ENCODE assay signal across 31 cellular contexts in the genomic region with DNA sequence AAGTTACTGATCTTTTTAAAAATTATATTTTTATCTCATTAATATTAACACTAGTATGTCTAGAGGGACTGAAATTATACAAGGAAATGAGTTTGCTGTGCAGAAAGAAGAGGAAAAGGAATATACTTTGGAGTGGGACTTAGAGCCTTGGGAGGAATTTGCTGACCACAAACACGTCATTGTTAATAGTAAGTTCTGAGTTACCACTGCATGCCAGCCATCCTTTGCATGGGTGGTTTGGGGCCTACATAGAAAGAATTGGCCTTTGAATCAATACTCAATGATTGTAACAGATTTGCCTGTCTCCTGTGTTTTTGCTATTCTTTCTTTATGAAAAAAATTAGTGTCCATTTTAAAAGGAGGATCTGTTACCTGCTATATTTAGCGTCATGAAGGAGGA.
A peak's percentile ranks its signal among the peaks of the same experiment; 100 is the strongest.
DNase-seq lines count a peak whose midpoint lies in the region; ATAC-seq, FAIRE-seq and TF ChIP-seq lines count a peak whose summit lies in the region.
"Had no signal": no experiment of that assay in that cellular context is flagged by ENCODE, and none has a peak within 500 bp of the region (broad histone marks: within the 10 kb centered on the region; RNA-seq: fewer than 3 reads in every experiment).

No MANE protein-coding gene starts in this region.

- H3K27me3 ChIP-seq in GM23248 (replicated peaks; ENCODE audit: insufficient read depth) = no peaks in the 10 kb centered on the region
- H3K27me3 ChIP-seq in osteoblast (ENCODE audit: insufficient read depth, low read length) = no peaks in the 10 kb centered on the region
- H3K27me3 ChIP-seq: BLaER1 treated with 17β-estradiol and CSF1 and Interleukin-3, amounts not matched to agents 10 nM and 100 nM had no signal

- H3K4me1 ChIP-seq in A549 (peaks cover 18% of the 10 kb centered on the region), GM23248 (ENCODE audit: insufficient read depth) (peaks cover 8% of the 10 kb centered on the region; the same call in 1 of the 2 replicates), osteoblast (ENCODE audit: insufficient read depth, low read length) (peaks cover 25% of the 10 kb centered on the region)
- H3K4me1 ChIP-seq: HAP-1 had no signal

- H3K4me2 ChIP-seq in A549 (peak overlapping the region; percentile 26; the same call in 1 of the 3 replicates), GM23248 (ENCODE audit: unreplicated experiment) (no peak overlapping the region), osteoblast (ENCODE audit: insufficient read depth, low read length) (peak overlapping the region; percentile 18)
- H3K4me2 ChIP-seq: BLaER1 treated with 17β-estradiol and CSF1 and Interleukin-3, amounts not matched to agents 10 nM and 100 nM; GM23338; SK-N-SH had no signal

- H4K20me1 ChIP-seq in GM23248 (ENCODE audit: insufficient read depth) (no peaks in the 10 kb centered on the region), osteoblast (ENCODE audit: insufficient read depth, low read length) (no peaks in the 10 kb centered on the region)
- H4K20me1 ChIP-seq: BLaER1 treated with 17β-estradiol and CSF1 and Interleukin-3, amounts not matched to agents 10 nM and 100 nM had no signal

- no peak for TF ChIP-seq RAD21 in A549 (conservative IDR thresholded peaks at IDR 0.05 in 1 of 2, IDR thresholded peaks at IDR 0.05 in 1 of 2)

- TF ChIP-seq EP300 in A549 (IDR thresholded peaks at IDR 0.05) = no peak

- no peaks in the 10 kb centered on the region; the same call in 1 of the 2 replicates for H3F3A ChIP-seq in GM23248 (ENCODE audit: insufficient read depth)

- H3K27ac ChIP-seq in A549 (peak overlapping the region in 1 of 2 experiments; percentile 69; a peak in 3 of 6 replicates), GM23248 (no peak overlapping the region), osteoblast (ENCODE audit: low read depth, low read length) (peak overlapping the region; percentile 79)
- H3K27ac ChIP-seq: 22Rv1; BLaER1 treated with 17β-estradiol and CSF1 and Interleukin-3, amounts not matched to agents 10 nM and 100 nM had no signal

- H3K9me3 ChIP-seq in A549 = peaks cover 17% of the 10 kb centered on the region
- H3K9me3 ChIP-seq in GM23248 (ENCODE audit: low read depth) = no peaks in the 10 kb centered on the region
- H3K9me3 ChIP-seq in osteoblast (ENCODE audit: low read depth, low read length) = peaks cover 4% of the 10 kb centered on the region
- H3K9me3 ChIP-seq: BLaER1 treated with 17β-estradiol and CSF1 and Interleukin-3, amounts not matched to agents 10 nM and 100 nM; HAP-1; SK-N-SH had no signal

- POLR2A ChIA-PET in A549 (lab: Yijun Ruan, JAX) = no interaction called here

- no peak for TF ChIP-seq CTCF in A549 (IDR thresholded peaks at IDR 0.05)
- TF ChIP-seq CTCF in osteoblast (IDR thresholded peaks at IDR 0.05; ENCODE audit: extremely low read depth, low read depth, low read length) = no peak
- TF ChIP-seq CTCF in GM20000 (IDR thresholded peaks at IDR 0.05; ENCODE audit: extremely low read depth, missing control alignments) = no peak
- TF ChIP-seq CTCF in GM13977 (IDR thresholded peaks at IDR 0.05; ENCODE audit: extremely low read depth, insufficient read depth, missing control alignments) = no peak

- DNase-seq in A549 (ENCODE audit: low read depth in 1 of 2, low spot score in 1 of 2) (no peak), GM23248 (peak; percentile 42), RPMI7951 (ENCODE audit: low read depth) (peak; percentile 63), osteoblast (ENCODE audit: insufficient read length, low spot score, missing footprints) (peak; percentile 53), GM20000 (ENCODE audit: low spot score) (no peak), NOMO-1 treated with dmso at 0.1 percent for 144 hours (lab: John Stamatoyannopoulos, UW; ENCODE audit: unreplicated experiment) (no peak), GM13977 (ENCODE audit: low spot score) (no peak), iPS-NIHi11 (ENCODE audit: low spot score) (no peak)
- DNase-seq: ACHN; CD4-positive, alpha-beta T cell; COR-L47; DMS79; HFFc6; KG1; NCI-H1048; NCI-H1417; NCI-H1694; NCI-H2029 treated with DMSO at 0.1 percent for 48 hours; NCI-H446 treated with DMSO at 0.1 percent for 48 hours; NCI-H526; NCI-H82; NK-92 treated with Interleukin-12 subunit alpha and Interleukin-12 subunit beta, amount 100 ng/mL, for 24 hours; SHP77 treated with DMSO at 0.1 percent for 48 hours; SK-N-SH; SW 1271 had no signal

- TF ChIP-seq POLR2A in A549 (IDR thresholded peaks at IDR 0.05; ENCODE audit: low read length) = no peak

- no peak for FAIRE-seq in A549 (lab: Jason Lieb, UNC)
- FAIRE-seq: GM18507, HTR-8/SVneo had no signal

- H3K9ac ChIP-seq in GM23248 = no peak overlapping the region
- H3K9ac ChIP-seq: BLaER1 treated with 17β-estradiol and CSF1 and Interleukin-3, amounts not matched to agents 10 nM and 100 nM; SK-N-SH had no signal

- ATAC-seq in A549 = no peak
- ATAC-seq: GM23338 had no signal

- no peaks in the 10 kb centered on the region for H3K9me2 ChIP-seq in GM23248 (ENCODE audit: insufficient read depth)
- H3K9me2 ChIP-seq: SK-N-SH had no signal

- CTCF ChIA-PET in A549 (lab: Yijun Ruan, JAX) = interaction anchor here (0.6 to 1.3 kb wide), 3 partner anchors 17 to 174 kb away, joined by 3 read pairs; no protein-coding TSS in a partner anchor

- H3K36me3 ChIP-seq in GM23248 (ENCODE audit: low read depth) = no peaks in the 10 kb centered on the region
- no peaks in the 10 kb centered on the region for H3K36me3 ChIP-seq in osteoblast (ENCODE audit: insufficient read depth, low read length)
- H3K36me3 ChIP-seq: BLaER1 treated with 17β-estradiol and CSF1 and Interleukin-3, amounts not matched to agents 10 nM and 100 nM; HAP-1 had no signal

- H3K4me3 ChIP-seq in A549 = no peak overlapping the region
- H3K4me3 ChIP-seq in GM23248 = no peak overlapping the region
- no peak overlapping the region for H3K4me3 ChIP-seq in osteoblast (ENCODE audit: insufficient read depth, low read length)
- H3K4me3 ChIP-seq: BLaER1 treated with 17β-estradiol and CSF1 and Interleukin-3, amounts not matched to agents 10 nM and 100 nM; GM23338; HAP-1 had no signal

- H2AFZ ChIP-seq in GM23248 (no peak overlapping the region), osteoblast (ENCODE audit: low read length) (no peak overlapping the region)
- H2AFZ ChIP-seq: GM23338 had no signal

- WGBS in A549 (ENCODE audit: missing lambda C conversion rate) = 100% methylated on average over 2 of the region's 2 CpGs
- WGBS in GM23248 (ENCODE audit: low coverage in 1 of 2, low lambda C conversion rate in 2 of 2, missing lambda C conversion rate in 2 of 2), 2 experiments = 67 to 70% methylated on average over 2 of the region's 2 CpGs

- in situ Hi-C loops in GM23248 (cut with MboI) (no loop called here), GM13977 (cut with MboI; ENCODE audit: low pct_unique_long_range_greater_than_20kb, low sequenced_read_pairs, unreplicated experiment) (no loop called here)

- H3K79me2 ChIP-seq in GM23248 (ENCODE audit: insufficient read depth) (no peaks in the 10 kb centered on the region), osteoblast (ENCODE audit: insufficient read depth, low read length) (no peaks in the 10 kb centered on the region)

TF ChIP-seq in A549, 52 proteins besides CTCF, POLR2A, EP300 and RAD21:
- TF ChIP-seq HOXA7 (CRISPR knock-in tag; IDR thresholded peaks at IDR 0.05) = no peak
- TF ChIP-seq ZNF302 (CRISPR knock-in tag; IDR thresholded peaks at IDR 0.05) = no peak
- no peak for TF ChIP-seq CHD4 (IDR thresholded peaks at IDR 0.05; ENCODE audit: borderline replicate concordance)
- TF ChIP-seq HOXB13 (CRISPR knock-in tag; IDR thresholded peaks at IDR 0.05; ENCODE audit: low read depth) = no peak
- no peak for TF ChIP-seq JUNB (IDR thresholded peaks at IDR 0.05)
- TF ChIP-seq PHF8 (IDR thresholded peaks at IDR 0.05; ENCODE audit: borderline replicate concordance, low read depth) = no peak
- no peak for TF ChIP-seq RFX5 (IDR thresholded peaks at IDR 0.05)
- no peak for TF ChIP-seq RCOR1 (IDR thresholded peaks at IDR 0.05; ENCODE audit: low read depth, low read length)
- TF ChIP-seq, protein P1, sequence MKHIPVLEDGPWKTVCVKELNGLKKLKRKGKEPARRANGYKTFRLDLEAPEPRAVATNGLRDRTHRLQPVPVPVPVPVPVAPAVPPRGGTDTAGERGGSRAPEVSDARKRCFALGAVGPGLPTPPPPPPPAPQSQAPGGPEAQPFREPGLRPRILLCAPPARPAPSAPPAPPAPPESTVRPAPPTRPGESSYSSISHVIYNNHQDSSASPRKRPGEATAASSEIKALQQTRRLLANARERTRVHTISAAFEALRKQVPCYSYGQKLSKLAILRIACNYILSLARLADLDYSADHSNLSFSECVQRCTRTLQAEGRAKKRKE (CRISPR knock-in tag; IDR thresholded peaks at IDR 0.05; ENCODE audit: low read depth) = no peak
- TF ChIP-seq MAFK (IDR thresholded peaks at IDR 0.05; ENCODE audit: partially characterized antibody) = no peak
- no peak for TF ChIP-seq TP53 (CRISPR knock-in tag; IDR thresholded peaks at IDR 0.05)
- TF ChIP-seq HOXB5 (CRISPR knock-in tag; IDR thresholded peaks at IDR 0.05) = no peak
- TF ChIP-seq ESRRA (IDR thresholded peaks at IDR 0.05; ENCODE audit: borderline replicate concordance, low read length) = no peak
- TF ChIP-seq NPAS2 (CRISPR knock-in tag; IDR thresholded peaks at IDR 0.05; ENCODE audit: borderline replicate concordance) = no peak
- TF ChIP-seq JUN (IDR thresholded peaks at IDR 0.05) = no peak
- TF ChIP-seq, protein P2, sequence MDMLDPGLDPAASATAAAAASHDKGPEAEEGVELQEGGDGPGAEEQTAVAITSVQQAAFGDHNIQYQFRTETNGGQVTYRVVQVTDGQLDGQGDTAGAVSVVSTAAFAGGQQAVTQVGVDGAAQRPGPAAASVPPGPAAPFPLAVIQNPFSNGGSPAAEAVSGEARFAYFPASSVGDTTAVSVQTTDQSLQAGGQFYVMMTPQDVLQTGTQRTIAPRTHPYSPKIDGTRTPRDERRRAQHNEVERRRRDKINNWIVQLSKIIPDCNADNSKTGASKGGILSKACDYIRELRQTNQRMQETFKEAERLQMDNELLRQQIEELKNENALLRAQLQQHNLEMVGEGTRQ (IDR thresholded peaks at IDR 0.05) = no peak
- TF ChIP-seq, protein P3, sequence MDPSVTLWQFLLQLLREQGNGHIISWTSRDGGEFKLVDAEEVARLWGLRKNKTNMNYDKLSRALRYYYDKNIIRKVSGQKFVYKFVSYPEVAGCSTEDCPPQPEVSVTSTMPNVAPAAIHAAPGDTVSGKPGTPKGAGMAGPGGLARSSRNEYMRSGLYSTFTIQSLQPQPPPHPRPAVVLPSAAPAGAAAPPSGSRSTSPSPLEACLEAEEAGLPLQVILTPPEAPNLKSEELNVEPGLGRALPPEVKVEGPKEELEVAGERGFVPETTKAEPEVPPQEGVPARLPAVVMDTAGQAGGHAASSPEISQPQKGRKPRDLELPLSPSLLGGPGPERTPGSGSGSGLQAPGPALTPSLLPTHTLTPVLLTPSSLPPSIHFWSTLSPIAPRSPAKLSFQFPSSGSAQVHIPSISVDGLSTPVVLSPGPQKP (IDR thresholded peaks at IDR 0.05; ENCODE audit: low read depth, low read length) = no peak
- no peak for TF ChIP-seq TFCP2L1 (CRISPR knock-in tag; IDR thresholded peaks at IDR 0.05)

Comparison
In these comparisons a context has a peak if more than half of its experiments do, and no peak if none do; other contexts are left out.
1. DNase-seq: peak in GM23248 (single experiment), RPMI7951 (single experiment) and osteoblast (single experiment); none in A549 (0 of 2), GM20000 (single experiment), NOMO-1 treated with dmso at 0.1 percent for 144 hours (single experiment), GM13977 (single experiment) and iPS-NIHi11 (single experiment).